In genomic region chr12:88591343-88591742, GRCh38 we compare ENCODE assay signal across 1 cellular context.
TF ChIP-seq lines count a peak whose summit lies in the region.

No MANE protein-coding gene starts in this region.

TF ChIP-seq in SK-N-SH, 30 proteins besides CTCF, POLR2A, EP300 and RAD21 (continued from another document):
- no peak for TF ChIP-seq REST (IDR thresholded peaks at IDR 0.05; ENCODE audit: low read depth, low read length)
- peak; percentile 95 for TF ChIP-seq TCF12 (IDR thresholded peaks at IDR 0.05)
- TF ChIP-seq TAF1 (IDR thresholded peaks at IDR 0.05; ENCODE audit: borderline replicate concordance, low read depth, low read length), result no peak
- TF ChIP-seq NFIC (IDR thresholded peaks at IDR 0.05; ENCODE audit: borderline replicate concordance), result peak; percentile 18; the same call in 1 of the 2 replicates
TF ChIP-seq in SK-N-SH: peak in this region for 8.
